Comparison of ENCODE assay signal across 15 cellular contexts in genomic region chr20:13271977-13272975, GRCh38. TPM values are rescaled to one million over a fixed set of nuclear protein-coding genes. Genes with fewer than 3 reads are reported as not detected.
DNase-seq lines count a peak whose midpoint lies in the region; ATAC-seq and TF ChIP-seq lines count a peak whose summit lies in the region.
"Had no signal": no experiment of that assay in that cellular context is flagged by ENCODE, and none has a peak within 500 bp of the region (broad histone marks: within the 10 kb centered on the region; RNA-seq: fewer than 3 reads in every experiment).

No MANE protein-coding gene starts in this region.

- no peak overlapping the region for H3K9ac ChIP-seq in GM23248

- no peaks in the 10 kb centered on the region for H3K9me3 Mint-ChIP-seq in endothelial cell (ENCODE audit: unreplicated experiment)
- H3K9me3 Mint-ChIP-seq: CD8-positive, alpha-beta T cell; T-cell had no signal

- H3K4me3 ChIP-seq in GM23248, result no peak overlapping the region
- no peak overlapping the region for H3K4me3 ChIP-seq in right lobe of liver
- no peak overlapping the region for H3K4me3 ChIP-seq in foreskin fibroblast (ENCODE audit: low read depth in 1 of 2, low read length in 2 of 2)
- H3K4me3 ChIP-seq: HAP-1 had no signal

- WGBS in GM23248 (ENCODE audit: low coverage in 1 of 2, low lambda C conversion rate in 2 of 2, missing lambda C conversion rate in 2 of 2), 2 experiments, result 67 to 70% methylated on average over 10 of the region's 10 CpGs
- WGBS in right lobe of liver (ENCODE audit: insufficient coverage, low coverage, low lambda C conversion rate, missing lambda C conversion rate), result 45% methylated on average over 10 of the region's 10 CpGs

- no peak overlapping the region for H2AFZ ChIP-seq in GM23248

- peak overlapping the region; percentile 96 for H3K27ac Mint-ChIP-seq in endothelial cell (ENCODE audit: unreplicated experiment)
- H3K27ac Mint-ChIP-seq: CD8-positive, alpha-beta T cell; T-cell had no signal

- H3F3A ChIP-seq in GM23248 (ENCODE audit: insufficient read depth), result no peaks in the 10 kb centered on the region

- no peaks in the 10 kb centered on the region for H3K4me1 ChIP-seq in GM23248 (ENCODE audit: insufficient read depth)
- peaks cover 0 to 51% (median 14%) of the 10 kb centered on the region in 4 donors for H3K4me1 ChIP-seq in right lobe of liver
- H3K4me1 ChIP-seq: HAP-1 had no signal

- peaks cover 18% of the 10 kb centered on the region for H3K36me3 Mint-ChIP-seq in endothelial cell (ENCODE audit: low read depth, unreplicated experiment)
- H3K36me3 Mint-ChIP-seq: CD8-positive, alpha-beta T cell had no signal

- intact Hi-C loops in right lobe of liver (cut with DNase I), result no loop called here

- TF ChIP-seq CTCF in endothelial cell (IDR thresholded peaks at IDR 0.05; ENCODE audit: unreplicated experiment) (no peak), right lobe of liver (IDR thresholded peaks at IDR 0.05) (no peak), foreskin fibroblast (IDR thresholded peaks at IDR 0.05; ENCODE audit: low read depth, low read length) (no peak)

- peaks cover 64% of the 10 kb centered on the region for H3K4me1 Mint-ChIP-seq in endothelial cell (ENCODE audit: unreplicated experiment)
- H3K4me1 Mint-ChIP-seq: T-cell had no signal

- H3K79me2 ChIP-seq in GM23248 (ENCODE audit: insufficient read depth), result no peaks in the 10 kb centered on the region

- H3K9me2 ChIP-seq in GM23248 (ENCODE audit: insufficient read depth), result no peaks in the 10 kb centered on the region

- H3K4me2 ChIP-seq in GM23248 (ENCODE audit: unreplicated experiment), result no peak overlapping the region

- ATAC-seq in right lobe of liver (peak; percentile 83 to 89 (median 84)), SK-N-SH treated with all-trans-retinoic acid at 6 μM for 48 hours (no peak)
- ATAC-seq: CD8-positive, alpha-beta T cell; T-cell had no signal

- H3K27me3 ChIP-seq in GM23248 (replicated peaks; ENCODE audit: insufficient read depth) (peaks cover 10% of the 10 kb centered on the region; the same call in 1 of the 2 replicates), right lobe of liver (no peaks in the 10 kb centered on the region)

- in situ Hi-C loops in GM23248 (cut with MboI), result no loop called here

- H3K36me3 ChIP-seq in GM23248 (ENCODE audit: low read depth), result no peaks in the 10 kb centered on the region
- no peaks in the 10 kb centered on the region for H3K36me3 ChIP-seq in right lobe of liver
- H3K36me3 ChIP-seq: HAP-1 had no signal

- peaks cover 2% of the 10 kb centered on the region for H3K27me3 Mint-ChIP-seq in endothelial cell (ENCODE audit: unreplicated experiment)
- H3K27me3 Mint-ChIP-seq: T-cell had no signal

- H3K9me3 ChIP-seq in GM23248 (ENCODE audit: low read depth), result no peaks in the 10 kb centered on the region
- H3K9me3 ChIP-seq in right lobe of liver, result no peaks in the 10 kb centered on the region
- H3K9me3 ChIP-seq: HAP-1 had no signal

- H3K27ac ChIP-seq in GM23248, result no peak overlapping the region
- H3K27ac ChIP-seq in right lobe of liver, result peak overlapping the region; percentile 70 to 82 (median 78)

- no peaks in the 10 kb centered on the region for H4K20me1 ChIP-seq in GM23248 (ENCODE audit: insufficient read depth)

- DNase-seq in GM23248 (peak; percentile 8), NCI-H2029 treated with DMSO at 0.1 percent for 48 hours (lab: John Stamatoyannopoulos, UW) (peak; percentile 37), endothelial cell (ENCODE audit: low spot score) (no peak), right lobe of liver (peak; percentile 67 to 87 (median 79)), foreskin fibroblast (no peak), hypothalamus (lab: John Stamatoyannopoulos, UW) (no peak)
- DNase-seq: CD8-positive, alpha-beta T cell; DMS79 treated with DMSO at 0.1 percent for 48 hours; KBM-7; NCI-H1694; NCI-H774; T-cell had no signal

- no peak for TF ChIP-seq POLR2A in right lobe of liver (IDR thresholded peaks at IDR 0.05)

- H3K4me3 Mint-ChIP-seq in endothelial cell (ENCODE audit: unreplicated experiment), result peak overlapping the region; percentile 26
- H3K4me3 Mint-ChIP-seq: CD8-positive, alpha-beta T cell; T-cell had no signal

TF ChIP-seq in SK-N-SH treated with all-trans-retinoic acid at 6 μM for 48 hours, 23 proteins besides CTCF, POLR2A, EP300 and RAD21:
- no peak for TF ChIP-seq BACH2 (CRISPR knock-in tag; IDR thresholded peaks at IDR 0.05; ENCODE audit: borderline replicate concordance)
- no peak for TF ChIP-seq ZFP30 (CRISPR knock-in tag; IDR thresholded peaks at IDR 0.05)
- no peak for TF ChIP-seq ZFP3 (CRISPR knock-in tag; IDR thresholded peaks at IDR 0.05)
- no peak for TF ChIP-seq TCF4 (CRISPR knock-in tag; IDR thresholded peaks at IDR 0.05; ENCODE audit: borderline replicate concordance)
- TF ChIP-seq ZNF8 (CRISPR knock-in tag; IDR thresholded peaks at IDR 0.05), result no peak
- no peak for TF ChIP-seq ZNF565 (CRISPR knock-in tag; conservative IDR thresholded peaks at IDR 0.05; ENCODE audit: low read depth)
- TF ChIP-seq CSRNP3 (CRISPR knock-in tag; IDR thresholded peaks at IDR 0.05), result no peak
- TF ChIP-seq TSHZ2 (CRISPR knock-in tag; IDR thresholded peaks at IDR 0.05), result no peak
- no peak for TF ChIP-seq PPARA (CRISPR knock-in tag; IDR thresholded peaks at IDR 0.05; ENCODE audit: borderline replicate concordance)
- no peak for TF ChIP-seq ESRRG (CRISPR knock-in tag; IDR thresholded peaks at IDR 0.05)
- no peak for TF ChIP-seq ARNTL (CRISPR knock-in tag; IDR thresholded peaks at IDR 0.05; ENCODE audit: borderline replicate concordance, low read depth)
- TF ChIP-seq GLIS3 (CRISPR knock-in tag; IDR thresholded peaks at IDR 0.05), result no peak
- no peak for TF ChIP-seq ZC3H10 (CRISPR knock-in tag; IDR thresholded peaks at IDR 0.05)
- no peak for TF ChIP-seq ZNF70 (CRISPR knock-in tag; IDR thresholded peaks at IDR 0.05)

RNA-seq across cellular contexts. Expression of gene ISM1, which starts 51.2 kb away (rescaled TPM):
- not detected in 2 replicates for total RNA-seq in GM23248 (2014; rRNA removed; shearing (Covaris generic))
- polyA plus RNA-seq in GM23248 (2016; fragmentation: Nextera tagmentation; extraction: Ambion mirVana), result 0.06 TPM in 1 of 2 replicates, not detected in the other
- total RNA-seq in endothelial cell (ENCODE audit: unreplicated experiment) (23.8 TPM), right lobe of liver (1 to 10 TPM; 2.1 to 5.5 (median 3.2) TPM)
- total RNA-seq: NCI-H460 had no signal

Comparison
In these comparisons a context has a peak if more than half of its experiments do, and no peak if none do; other contexts are left out.
1. DNase-seq: peak in GM23248 (single experiment), NCI-H2029 treated with DMSO at 0.1 percent for 48 hours (single experiment) and right lobe of liver (3 of 3); none in endothelial cell (single experiment), foreskin fibroblast (0 of 2) and hypothalamus (0 of 51).